ENCODE assay signal across 10 cellular contexts in the genomic region with DNA sequence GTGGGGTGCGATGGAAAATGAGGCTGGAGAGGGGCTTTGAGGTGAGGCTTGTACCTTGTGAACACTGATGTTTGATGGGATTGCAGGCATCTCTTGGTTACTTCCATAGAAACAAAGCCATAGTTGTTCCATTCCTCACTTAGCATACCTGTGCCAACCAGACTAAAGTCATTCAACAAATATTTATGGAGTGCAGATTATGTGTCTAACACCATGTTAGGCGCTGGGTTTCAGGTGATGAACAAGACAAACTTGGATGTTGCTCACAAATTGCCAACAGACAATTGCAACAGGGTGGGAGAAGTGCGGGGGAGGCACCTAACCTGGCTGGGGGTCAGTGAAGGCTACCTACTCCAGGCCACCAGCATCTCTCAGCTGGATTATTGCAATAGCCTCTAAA. TPM values are rescaled to one million over a fixed set of nuclear protein-coding genes. Genes with fewer than 3 reads are reported as not detected.
DNase-seq lines count a peak whose midpoint lies in the region; ATAC-seq and TF ChIP-seq lines count a peak whose summit lies in the region.
"Had no signal": no experiment of that assay in that cellular context is flagged by ENCODE, and none has a peak within 500 bp of the region (broad histone marks: within the 10 kb centered on the region; RNA-seq: fewer than 3 reads in every experiment).

No MANE protein-coding gene starts in this region.

- CTCF ChIA-PET in activated CD4-positive, alpha-beta T cell treated with anti-CD3 and anti-CD28 coated beads, Interleukin-2, amount 10 ng/mL, durations not matched to agents 7 days and 5 days (lab: Charles Lee) = interaction anchor here (0.6 to 3.2 kb wide), 3 partner anchors 10 to 166 kb away, joined by 3 to 10 read pairs (median 3); a partner anchor contains a TSS
- CTCF ChIA-PET in RWPE1 (lab: Yijun Ruan, JAX) (interaction anchor here (1.5 kb wide), 1 partner anchor 133 kb away, joined by 5 read pairs; no protein-coding TSS in a partner anchor), GM10248 (lab: Yijun Ruan, JAX) (interaction anchor here (0.7 kb wide), 1 partner anchor 132 kb away, joined by 3 read pairs; no protein-coding TSS in a partner anchor)

- H3K4me1 Mint-ChIP-seq in activated CD4-positive, alpha-beta T cell treated with anti-CD3 and anti-CD28 coated beads, Interleukin-2, amount 10 ng/mL, durations not matched to agents 7 days and 5 days = peaks cover 33% of the 10 kb centered on the region
- H3K4me1 Mint-ChIP-seq in T-helper 17 cell = peaks cover 25% of the 10 kb centered on the region
- H3K4me1 Mint-ChIP-seq in stimulated activated memory B cell treated with anti-CD40 and anti-IgM and Interleukin-4, amounts not matched to agents 10 μg/mL and 1 μg/mL and 100 μg/mL, for 72 hours = peaks cover 53% of the 10 kb centered on the region

- peak overlapping the region; percentile 33 for H3K4me3 Mint-ChIP-seq in activated CD4-positive, alpha-beta T cell treated with anti-CD3 and anti-CD28 coated beads, Interleukin-2, amount 10 ng/mL, durations not matched to agents 7 days and 5 days
- H3K4me3 Mint-ChIP-seq in T-helper 17 cell = peak overlapping the region; percentile 15
- H3K4me3 Mint-ChIP-seq in stimulated activated memory B cell treated with anti-CD40 and anti-IgM and Interleukin-4, amounts not matched to agents 10 μg/mL and 1 μg/mL and 100 μg/mL, for 72 hours = peak overlapping the region; percentile 92

- peak overlapping the region; percentile 52 for H3K27ac Mint-ChIP-seq in activated CD4-positive, alpha-beta T cell treated with anti-CD3 and anti-CD28 coated beads, Interleukin-2, amount 10 ng/mL, durations not matched to agents 7 days and 5 days
- peak overlapping the region; percentile 93 for H3K27ac Mint-ChIP-seq in T-helper 17 cell
- H3K27ac Mint-ChIP-seq in stimulated activated memory B cell treated with anti-CD40 and anti-IgM and Interleukin-4, amounts not matched to agents 10 μg/mL and 1 μg/mL and 100 μg/mL, for 72 hours = peak overlapping the region; percentile 97

- TF ChIP-seq CTCF in fibroblast of the aortic adventitia (IDR thresholded peaks at IDR 0.05; ENCODE audit: insufficient read depth, low read length) = no peak
- no peak for TF ChIP-seq CTCF in RWPE1 (conservative IDR thresholded peaks at IDR 0.05; ENCODE audit: low read depth)
- no peak for TF ChIP-seq CTCF in GM10248 (IDR thresholded peaks at IDR 0.05; ENCODE audit: control extremely low read depth, extremely low read depth, low read depth, missing control alignments)

- H3K27me3 Mint-ChIP-seq in activated CD4-positive, alpha-beta T cell treated with anti-CD3 and anti-CD28 coated beads, Interleukin-2, amount 10 ng/mL, durations not matched to agents 7 days and 5 days = no peaks in the 10 kb centered on the region
- no peaks in the 10 kb centered on the region for H3K27me3 Mint-ChIP-seq in T-helper 17 cell
- no peaks in the 10 kb centered on the region for H3K27me3 Mint-ChIP-seq in stimulated activated memory B cell treated with anti-CD40 and anti-IgM and Interleukin-4, amounts not matched to agents 10 μg/mL and 1 μg/mL and 100 μg/mL, for 72 hours

- no peak overlapping the region; the same call in 1 of the 2 replicates for H3K27ac ChIP-seq in RWPE1

- H3K9me3 ChIP-seq in T-helper 17 cell (ENCODE audit: control insufficient read depth, low read length, poor library complexity, severe bottlenecking) = no peaks in the 10 kb centered on the region

- H3K9me3 Mint-ChIP-seq in activated CD4-positive, alpha-beta T cell treated with anti-CD3 and anti-CD28 coated beads, Interleukin-2, amount 10 ng/mL, durations not matched to agents 7 days and 5 days = no peaks in the 10 kb centered on the region
- H3K9me3 Mint-ChIP-seq in stimulated activated memory B cell treated with anti-CD40 and anti-IgM and Interleukin-4, amounts not matched to agents 10 μg/mL and 1 μg/mL and 100 μg/mL, for 72 hours = no peaks in the 10 kb centered on the region

- POLR2A ChIA-PET in activated CD4-positive, alpha-beta T cell treated with anti-CD3 and anti-CD28 coated beads, Interleukin-2, amount 10 ng/mL, durations not matched to agents 7 days and 5 days (lab: Charles Lee) = no interaction called here
- POLR2A ChIA-PET in RWPE1 (lab: Yijun Ruan, JAX; ENCODE audit: low non-redundant PET) = interaction anchor here (0.7 kb wide), 1 partner anchor 848 kb away, joined by 3 read pairs; no protein-coding TSS in a partner anchor
- POLR2A ChIA-PET in GM10248 (lab: Yijun Ruan, JAX) = no interaction called here

- ATAC-seq in T-helper 17 cell = no peak
- no peak for ATAC-seq in stimulated activated memory B cell treated with anti-CD40 and anti-IgM and Interleukin-4, amounts not matched to agents 10 μg/mL and 1 μg/mL and 100 μg/mL, for 72 hours

- H3K4me3 ChIP-seq in fibroblast of the aortic adventitia (ENCODE audit: low read depth, low read length) = no peak overlapping the region

- peaks cover 12% of the 10 kb centered on the region for H3K36me3 Mint-ChIP-seq in activated CD4-positive, alpha-beta T cell treated with anti-CD3 and anti-CD28 coated beads, Interleukin-2, amount 10 ng/mL, durations not matched to agents 7 days and 5 days (ENCODE audit: low read depth)
- H3K36me3 Mint-ChIP-seq in T-helper 17 cell (ENCODE audit: low read depth) = no peaks in the 10 kb centered on the region
- peaks cover 22% of the 10 kb centered on the region for H3K36me3 Mint-ChIP-seq in stimulated activated memory B cell treated with anti-CD40 and anti-IgM and Interleukin-4, amounts not matched to agents 10 μg/mL and 1 μg/mL and 100 μg/mL, for 72 hours

- DNase-seq in activated CD4-positive, alpha-beta T cell treated with anti-CD3 and anti-CD28 coated beads, Interleukin-2, amount 10 ng/mL, durations not matched to agents 7 days and 5 days = no peak
- DNase-seq in activated CD4-positive, alpha-beta T cell treated with anti-CD3 and anti-CD28 coated beads, Interleukin-2, amount 50 U/mL, for 1 hour = no peak
- DNase-seq in T-helper 17 cell = no peak
- peak; percentile 10 for DNase-seq in fibroblast of the aortic adventitia (ENCODE audit: low read depth)
- no peak for DNase-seq in RWPE1 (ENCODE audit: low spot score)
- no peak for DNase-seq in GM10248 (ENCODE audit: extremely low spot score)
- DNase-seq in amniotic stem cell (lab: John Stamatoyannopoulos, UW) = no peak
- DNase-seq: GDM1, HCEC 1CT had no signal

RNA-seq across cellular contexts. Expression of a gene that starts 1.5 kb away (rescaled TPM):
- total RNA-seq in activated CD4-positive, alpha-beta T cell treated with anti-CD3 and anti-CD28 coated beads, Interleukin-2, amount 10 ng/mL, durations not matched to agents 7 days and 5 days = 10 to 100 TPM; 17.1 to 19.5 TPM
- 10 to 100 TPM; 11.1 to 11.7 TPM for total RNA-seq in T-helper 17 cell
- total RNA-seq in fibroblast of the aortic adventitia (ENCODE audit: low replicate concordance) = 11.1 and 18.0 TPM in 2 replicates

RNA-seq across cellular contexts. Expression of a gene that starts 44.7 kb away (rescaled TPM):
- total RNA-seq in activated CD4-positive, alpha-beta T cell treated with anti-CD3 and anti-CD28 coated beads, Interleukin-2, amount 10 ng/mL, durations not matched to agents 7 days and 5 days = 10 to 100 TPM; 82.2 to 98.4 TPM
- 10 to 100 TPM; 62.8 to 76.2 TPM for total RNA-seq in T-helper 17 cell
- total RNA-seq in fibroblast of the aortic adventitia (ENCODE audit: low replicate concordance) = 113 and 160 TPM in 2 replicates

Comparison
In these comparisons a context has a peak if more than half of its experiments do, and no peak if none do; other contexts are left out.
1. H3K4me3 Mint-ChIP-seq: peak in every context shown above with its lines; median percentile 92 in stimulated activated memory B cell treated with anti-CD40 and anti-IgM and Interleukin-4, amounts not matched to agents 10 μg/mL and 1 μg/mL and 100 μg/mL, for 72 hours; 33 in activated CD4-positive, alpha-beta T cell treated with anti-CD3 and anti-CD28 coated beads, Interleukin-2, amount 10 ng/mL, durations not matched to agents 7 days and 5 days; 15 in T-helper 17 cell.